1 cellular context compared by ENCODE assay signal in the genomic region with DNA sequence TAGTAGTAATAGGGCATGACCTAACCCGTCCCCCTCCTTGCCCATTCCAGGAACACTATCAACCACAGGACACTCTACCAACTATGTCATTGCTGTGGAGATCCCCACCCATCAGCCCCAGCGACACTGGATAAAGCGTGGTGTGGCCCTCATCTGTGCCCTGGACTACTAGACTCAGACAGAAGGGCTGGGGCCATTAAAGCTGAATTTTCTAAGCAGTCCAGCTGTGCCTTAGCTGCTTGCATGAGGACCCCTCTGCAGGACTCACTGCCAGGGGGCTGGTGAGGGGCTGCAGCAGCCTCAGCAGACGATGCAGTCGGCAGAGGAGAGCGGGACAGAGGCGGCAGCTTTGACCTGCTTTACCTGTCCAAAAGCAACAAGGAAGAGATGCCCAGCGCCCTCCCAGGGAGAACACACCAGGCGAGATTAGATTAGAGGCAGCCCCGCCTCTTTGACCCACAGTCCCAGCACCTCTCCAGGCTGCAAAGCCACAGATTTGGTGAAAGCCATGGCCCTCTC.
TF ChIP-seq lines count a peak whose summit lies in the region.

No MANE protein-coding gene starts in this region.

TF ChIP-seq in K562, 482 proteins besides CTCF, POLR2A, EP300 and RAD21:
- TF ChIP-seq CEBPB (tag; IDR thresholded peaks at IDR 0.05) (no peak), CBFA2T3 (IDR thresholded peaks at IDR 0.05) (peak; percentile 18; the same call in 1 of the 2 replicates), POLR2AphosphoS2 (IDR thresholded peaks at IDR 0.05; ENCODE audit: low read length) (0 out of 2 replicates have a peak, but pooled peaks have one; percentile 54), POLR2AphosphoS5 (IDR thresholded peaks at IDR 0.05; ENCODE audit: control insufficient read depth, insufficient read depth, low read depth, low read length) (0 out of 2 replicates have a peak, but pooled peaks have one; percentile 0), CEBPG (CRISPR knock-in tag; IDR thresholded peaks at IDR 0.05) (no peak), CEBPG (tag; conservative IDR thresholded peaks at IDR 0.05 in 1 of 2, IDR thresholded peaks at IDR 0.05 in 1 of 2) (no peak), RCOR1 (IDR thresholded peaks at IDR 0.05; ENCODE audit: borderline replicate concordance in 1 of 2, low read depth in 2 of 2, low read length in 2 of 2) (0 out of 4 replicates have a peak, but pooled peaks of 1 of the 2 experiments have one; percentile 11), ZNF197 (CRISPR knock-in tag; IDR thresholded peaks at IDR 0.05; ENCODE audit: low read depth) (no peak)
- TF ChIP-seq, protein P1, sequence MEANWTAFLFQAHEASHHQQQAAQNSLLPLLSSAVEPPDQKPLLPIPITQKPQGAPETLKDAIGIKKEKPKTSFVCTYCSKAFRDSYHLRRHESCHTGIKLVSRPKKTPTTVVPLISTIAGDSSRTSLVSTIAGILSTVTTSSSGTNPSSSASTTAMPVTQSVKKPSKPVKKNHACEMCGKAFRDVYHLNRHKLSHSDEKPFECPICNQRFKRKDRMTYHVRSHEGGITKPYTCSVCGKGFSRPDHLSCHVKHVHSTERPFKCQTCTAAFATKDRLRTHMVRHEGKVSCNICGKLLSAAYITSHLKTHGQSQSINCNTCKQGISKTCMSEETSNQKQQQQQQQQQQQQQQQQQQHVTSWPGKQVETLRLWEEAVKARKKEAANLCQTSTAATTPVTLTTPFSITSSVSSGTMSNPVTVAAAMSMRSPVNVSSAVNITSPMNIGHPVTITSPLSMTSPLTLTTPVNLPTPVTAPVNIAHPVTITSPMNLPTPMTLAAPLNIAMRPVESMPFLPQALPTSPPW (CRISPR knock-in tag; IDR thresholded peaks at IDR 0.05), result peak; percentile 48; the same call in 1 of the 2 replicates
TF ChIP-seq in K562: peak in this region for 5.
